In the genomic region with DNA sequence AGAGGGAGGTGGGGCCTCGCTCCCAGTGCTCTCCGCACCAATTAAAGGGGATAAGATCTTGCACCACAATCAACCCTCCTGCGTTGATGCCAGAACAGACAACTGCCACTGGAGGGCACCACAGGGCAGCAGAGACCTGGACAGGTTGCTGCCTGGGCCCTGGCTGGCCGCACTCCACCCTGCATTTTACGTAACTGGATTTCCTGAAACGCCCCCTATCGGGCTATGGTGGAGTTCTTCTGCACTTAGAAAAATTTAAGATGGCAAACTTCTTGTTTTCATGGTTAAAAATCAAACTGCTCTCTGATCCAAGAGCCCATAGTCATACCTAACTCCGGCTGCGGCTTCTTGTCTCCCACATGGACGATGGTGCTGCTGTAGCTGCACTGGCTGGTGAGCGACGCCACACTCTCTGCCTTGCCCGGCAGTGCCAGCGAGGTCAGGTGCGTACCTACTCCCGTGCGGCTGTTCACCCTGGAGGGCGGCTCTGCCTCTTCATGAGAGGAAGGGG, we compare ENCODE assay signal across 9 cellular contexts. TPM values are rescaled to one million over a fixed set of nuclear protein-coding genes. Genes with fewer than 3 reads are reported as not detected.
DNase-seq lines count a peak whose midpoint lies in the region; ATAC-seq and TF ChIP-seq lines count a peak whose summit lies in the region.
"Had no signal": no experiment of that assay in that cellular context is flagged by ENCODE, and none has a peak within 500 bp of the region (broad histone marks: within the 10 kb centered on the region; RNA-seq: fewer than 3 reads in every experiment).

No MANE protein-coding gene starts in this region.

- H3K4me3 Mint-ChIP-seq in activated CD8-positive, alpha-beta T cell treated with anti-CD3 and anti-CD28 coated beads for 36 hours = no peak overlapping the region
- H3K4me3 Mint-ChIP-seq in endodermal cell (no peak overlapping the region), naive B cell (no peak overlapping the region)
- no peak overlapping the region for H3K4me3 Mint-ChIP-seq in stimulated activated naive CD8-positive, alpha-beta T cell treated with anti-CD3 and anti-CD28 coated beads, Interleukin-15, amount 100 ng/mL, for 72 hours
- H3K4me3 Mint-ChIP-seq: T-helper 1 cell treated with Interleukin-12 subunit alpha and Interleukin-12 subunit beta and Interleukin-4 antibody, amounts not matched to agents 30 μg/mL and 1 μg/mL, for 36 hours had no signal

- no peaks in the 10 kb centered on the region for H3K27me3 Mint-ChIP-seq in activated CD8-positive, alpha-beta T cell treated with anti-CD3 and anti-CD28 coated beads for 36 hours
- H3K27me3 Mint-ChIP-seq in endodermal cell (ENCODE audit: insufficient read depth) = no peaks in the 10 kb centered on the region
- H3K27me3 Mint-ChIP-seq in naive B cell = no peaks in the 10 kb centered on the region
- no peaks in the 10 kb centered on the region for H3K27me3 Mint-ChIP-seq in stimulated activated naive CD8-positive, alpha-beta T cell treated with anti-CD3 and anti-CD28 coated beads, Interleukin-15, amount 100 ng/mL, for 72 hours

- H3K36me3 ChIP-seq in endodermal cell (ENCODE audit: control insufficient read depth, insufficient read depth, low read length) = peaks cover 50% of the 10 kb centered on the region

- H3K9me3 Mint-ChIP-seq in activated CD8-positive, alpha-beta T cell treated with anti-CD3 and anti-CD28 coated beads for 36 hours = no peaks in the 10 kb centered on the region
- no peaks in the 10 kb centered on the region for H3K9me3 Mint-ChIP-seq in endodermal cell
- H3K9me3 Mint-ChIP-seq in naive B cell = no peaks in the 10 kb centered on the region
- no peaks in the 10 kb centered on the region for H3K9me3 Mint-ChIP-seq in stimulated activated naive CD8-positive, alpha-beta T cell treated with anti-CD3 and anti-CD28 coated beads, Interleukin-15, amount 100 ng/mL, for 72 hours
- H3K9me3 Mint-ChIP-seq: T-helper 1 cell treated with Interleukin-12 subunit alpha and Interleukin-12 subunit beta and Interleukin-4 antibody, amounts not matched to agents 30 μg/mL and 1 μg/mL, for 36 hours had no signal

- H3K4me3 ChIP-seq in endodermal cell (ENCODE audit: low read length) = no peak overlapping the region

- H3K27ac ChIP-seq in endodermal cell (ENCODE audit: low read depth, low read length) = no peak overlapping the region

- WGBS in endodermal cell (ENCODE audit: insufficient coverage in 1 of 2, insufficient read length in 1 of 2), 2 experiments = 58 to 73% methylated on average over 13 to 18 of the region's 18 CpGs

- POLR2A ChIA-PET in activated CD8-positive, alpha-beta T cell treated with anti-CD3 and anti-CD28 coated beads for 36 hours (lab: Charles Lee) = no interaction called here

- H3K4me1 Mint-ChIP-seq in activated CD8-positive, alpha-beta T cell treated with anti-CD3 and anti-CD28 coated beads for 36 hours (ENCODE audit: low read depth) = no peaks in the 10 kb centered on the region
- no peaks in the 10 kb centered on the region for H3K4me1 Mint-ChIP-seq in endodermal cell
- H3K4me1 Mint-ChIP-seq in naive B cell = peaks cover 0 to 3% (median 0%) of the 10 kb centered on the region in 3 donors
- no peaks in the 10 kb centered on the region for H3K4me1 Mint-ChIP-seq in stimulated activated naive CD8-positive, alpha-beta T cell treated with anti-CD3 and anti-CD28 coated beads, Interleukin-15, amount 100 ng/mL, for 72 hours

- peak; percentile 97 for ATAC-seq in activated CD8-positive, alpha-beta T cell treated with anti-CD3 and anti-CD28 coated beads for 36 hours
- ATAC-seq in naive B cell (ENCODE audit: low read depth in 2 of 2) = peak; percentile 85 to 92
- ATAC-seq in stimulated activated naive CD8-positive, alpha-beta T cell treated with anti-CD3 and anti-CD28 coated beads, Interleukin-15, amount 100 ng/mL, for 72 hours = peak; percentile 89

- CTCF ChIA-PET in activated CD8-positive, alpha-beta T cell treated with anti-CD3 and anti-CD28 coated beads for 36 hours (lab: Charles Lee) = interaction anchor here (1.2 to 1.3 kb wide), 2 partner anchors 25 to 29 kb away, joined by 3 read pairs; no protein-coding TSS in a partner anchor

- no peak overlapping the region for H3K27ac Mint-ChIP-seq in activated CD8-positive, alpha-beta T cell treated with anti-CD3 and anti-CD28 coated beads for 36 hours
- H3K27ac Mint-ChIP-seq in endodermal cell = no peak overlapping the region
- peak overlapping the region in 1 of 6 donors; percentile 61 for H3K27ac Mint-ChIP-seq in naive B cell
- H3K27ac Mint-ChIP-seq in stimulated activated naive CD8-positive, alpha-beta T cell treated with anti-CD3 and anti-CD28 coated beads, Interleukin-15, amount 100 ng/mL, for 72 hours = no peak overlapping the region
- H3K27ac Mint-ChIP-seq: T-helper 1 cell treated with Interleukin-12 subunit alpha and Interleukin-12 subunit beta and Interleukin-4 antibody, amounts not matched to agents 30 μg/mL and 1 μg/mL, for 36 hours had no signal

- no peaks in the 10 kb centered on the region for H3K27me3 ChIP-seq in endodermal cell (ENCODE audit: control insufficient read depth, insufficient read depth, low read length, poor library complexity, severe bottlenecking)

- no peaks in the 10 kb centered on the region for H3K9me3 ChIP-seq in endodermal cell (ENCODE audit: control insufficient read depth, low read length)

- peak; percentile 88 for TF ChIP-seq CTCF in activated CD8-positive, alpha-beta T cell treated with anti-CD3 and anti-CD28 coated beads for 36 hours (IDR thresholded peaks at IDR 0.05)
- TF ChIP-seq CTCF in endodermal cell (conservative IDR thresholded peaks at IDR 0.05) = peak; percentile 99

- H3K36me3 Mint-ChIP-seq in activated CD8-positive, alpha-beta T cell treated with anti-CD3 and anti-CD28 coated beads for 36 hours (ENCODE audit: low read depth) = peaks cover 12% of the 10 kb centered on the region
- peaks cover 45% of the 10 kb centered on the region for H3K36me3 Mint-ChIP-seq in endodermal cell (ENCODE audit: low read depth)
- no peaks in the 10 kb centered on the region for H3K36me3 Mint-ChIP-seq in naive B cell

- H3K4me1 ChIP-seq in endodermal cell (ENCODE audit: control insufficient read depth, insufficient read depth, low read length) = no peaks in the 10 kb centered on the region

- intact Hi-C loops in activated CD8-positive, alpha-beta T cell treated with anti-CD3 and anti-CD28 coated beads for 36 hours (cut with micrococcal nuclease) = no loop called here

- H3K9ac ChIP-seq in endodermal cell (ENCODE audit: extremely low read depth, low read length, poor library complexity, severe bottlenecking) = no peak overlapping the region

- DNase-seq in DMS53 (lab: John Stamatoyannopoulos, UW) = peak; percentile 99
- peak in 74 of 76 experiments; percentile 20 to 94 (median 84) for DNase-seq in HUDEP-2 (lab: John Stamatoyannopoulos, UW; ENCODE audit: unreplicated experiment in 76 of 76)
- peak; percentile 84 for DNase-seq in NOMO-1 treated with DMSO at 0.1 percent for 48 hours (lab: John Stamatoyannopoulos, UW; ENCODE audit: unreplicated experiment)
- DNase-seq in activated CD8-positive, alpha-beta T cell treated with anti-CD3 and anti-CD28 coated beads for 36 hours = peak; percentile 86
- peak; percentile 98 for DNase-seq in endodermal cell
- DNase-seq in naive B cell = peak; percentile 59
- peak; percentile 66 to 81 for DNase-seq in stimulated activated naive CD8-positive, alpha-beta T cell treated with anti-CD3 and anti-CD28 coated beads, Interleukin-15, amount 100 ng/mL, for 72 hours
- DNase-seq in cortex of kidney (lab: John Stamatoyannopoulos, UW) = no peak

RNA-seq across cellular contexts. Expression of a gene that starts 16.8 kb away (rescaled TPM):
- 1 to 10 TPM; 5.2 to 5.6 TPM for total RNA-seq in activated CD8-positive, alpha-beta T cell treated with anti-CD3 and anti-CD28 coated beads for 36 hours
- 10 to 100 TPM; 17.8 to 26.3 TPM for total RNA-seq in endodermal cell
- polyA plus RNA-seq in endodermal cell (2013, experiment 1 of 2) = 302 TPM
- polyA plus RNA-seq in endodermal cell (2013, experiment 2 of 2) = 279 TPM
- 1 to 10 TPM; 2.5 to 6.9 (median 3.9) TPM for polyA plus RNA-seq in naive B cell (ENCODE audit: low read depth in 6 of 6)

RNA-seq across cellular contexts. Expression of a gene that starts 31.8 kb away (rescaled TPM):
- 10 to 100 TPM; 17.4 to 17.6 TPM for total RNA-seq in activated CD8-positive, alpha-beta T cell treated with anti-CD3 and anti-CD28 coated beads for 36 hours
- 10 to 100 TPM in 1 of 2 donors, 1 to 10 TPM in 1; 9.7 to 13.5 TPM for total RNA-seq in endodermal cell
- 5.6 TPM for polyA plus RNA-seq in endodermal cell (2013, experiment 1 of 2)
- polyA plus RNA-seq in endodermal cell (2013, experiment 2 of 2) = 4.9 TPM
- 10 to 100 TPM in 1 of 6 donors, 1 to 10 TPM in 5; 3.5 to 11.7 (median 4.5) TPM for polyA plus RNA-seq in naive B cell (ENCODE audit: low read depth in 6 of 6)

RNA-seq across cellular contexts. Expression of a gene that starts 53.2 kb away (rescaled TPM):
- 10 to 100 TPM; 42.1 to 43.3 TPM for total RNA-seq in activated CD8-positive, alpha-beta T cell treated with anti-CD3 and anti-CD28 coated beads for 36 hours
- 10 to 100 TPM; 40.9 to 46.4 TPM for total RNA-seq in endodermal cell
- polyA plus RNA-seq in endodermal cell (2013, experiment 1 of 2) = 42.6 TPM
- 38.0 TPM for polyA plus RNA-seq in endodermal cell (2013, experiment 2 of 2)
- 10 to 100 TPM; 37.4 to 51.4 (median 48.4) TPM for polyA plus RNA-seq in naive B cell (ENCODE audit: low read depth in 6 of 6)
